Comparison of ENCODE assay signal across 9 cellular contexts in genomic region chr20:63697357-63697867, GRCh38. TPM values are rescaled to one million over a fixed set of nuclear protein-coding genes. Genes with fewer than 3 reads are reported as not detected.
DNase-seq lines count a peak whose midpoint lies in the region; ATAC-seq and TF ChIP-seq lines count a peak whose summit lies in the region.
"Had no signal": no experiment of that assay in that cellular context is flagged by ENCODE, and none has a peak within 500 bp of the region (broad histone marks: within the 10 kb centered on the region; RNA-seq: fewer than 3 reads in every experiment).

No MANE protein-coding gene starts in this region.

- H3K9me3 ChIP-seq in transverse colon: no peaks in the 10 kb centered on the region
- H3K9me3 ChIP-seq: HAP-1 had no signal

- H3K4me1 ChIP-seq in transverse colon: peaks cover 19 to 39% (median 34%) of the 10 kb centered on the region in 4 donors
- H3K4me1 ChIP-seq: HAP-1 had no signal

- no peak for TF ChIP-seq POLR2A in transverse colon (IDR thresholded peaks at IDR 0.05)

- H3K36me3 Mint-ChIP-seq in activated naive CD4-positive, alpha-beta T cell treated with anti-CD3 and anti-CD28 coated beads, Interleukin-2, amount 50 U/mL, for 72 hours: peaks cover 0 to 6% of the 10 kb centered on the region in 2 donors

- H3K27ac Mint-ChIP-seq in activated naive CD4-positive, alpha-beta T cell treated with anti-CD3 and anti-CD28 coated beads, Interleukin-2, amount 50 U/mL, for 72 hours: peak overlapping the region in 1 of 2 donors; percentile 42

- TF ChIP-seq CTCF in fibroblast of pulmonary artery (IDR thresholded peaks at IDR 0.05; ENCODE audit: low read length, missing control alignments) (no peak), transverse colon (IDR thresholded peaks at IDR 0.05) (no peak)

- intact Hi-C loops in transverse colon (cut with DNase I; ENCODE audit: low total_unique reads): no loop called here

- DNase-seq in activated naive CD4-positive, alpha-beta T cell treated with anti-CD3 and anti-CD28 coated beads, Interleukin-2, amount 50 U/mL, for 16 hours: peak; percentile 14
- DNase-seq in activated naive CD4-positive, alpha-beta T cell treated with anti-CD3 and anti-CD28 coated beads, Interleukin-2, amount 50 U/mL, for 72 hours (ENCODE audit: low spot score in 2 of 2): no peak
- DNase-seq in fibroblast of pulmonary artery (ENCODE audit: low read depth) (no peak), transverse colon (peak; percentile 8)
- DNase-seq: midbrain had no signal

- no peaks in the 10 kb centered on the region for H3K36me3 ChIP-seq in transverse colon

- H3K27me3 ChIP-seq in transverse colon: no peaks in the 10 kb centered on the region

- in situ Hi-C loops in transverse colon (cut with MboI; ENCODE audit: low pct_ligation_motif_present in 1 of 4, low pct_unique_long_range_greater_than_20kb in 1 of 4, low sequenced_read_pairs in 3 of 4): no loop called here

- no peak overlapping the region for H3K27ac ChIP-seq in transverse colon

- TF ChIP-seq EP300 in transverse colon (IDR thresholded peaks at IDR 0.05; ENCODE audit: low read depth): no peak

- H3K9me3 Mint-ChIP-seq in activated naive CD4-positive, alpha-beta T cell treated with anti-CD3 and anti-CD28 coated beads, Interleukin-2, amount 50 U/mL, for 72 hours: no peaks in the 10 kb centered on the region

- no peak for ATAC-seq in activated naive CD4-positive, alpha-beta T cell treated with anti-CD3 and anti-CD28 coated beads, Interleukin-2, amount 50 U/mL, for 72 hours
- ATAC-seq in GM18861 (IDR thresholded peaks at IDR 0.05; ENCODE audit: unreplicated experiment) (no peak), GM21619 (IDR thresholded peaks at IDR 0.05; ENCODE audit: unreplicated experiment) (no peak)

- 52% methylated on average over 4 of the region's 7 CpGs; no CpG with 5 or more reads in 1 of the 2 donors for WGBS in transverse colon (ENCODE audit: low coverage in 1 of 2), 2 donors

- H3K4me3 ChIP-seq in fibroblast of pulmonary artery (replicated peaks; ENCODE audit: low read depth, low read length) (peak overlapping the region; percentile 43), transverse colon (peak overlapping the region in 2 of 4 donors; percentile 7 to 19)
- H3K4me3 ChIP-seq: HAP-1 had no signal

RNA-seq across cellular contexts. Expression of gene TNFRSF6B, which starts 1.0 kb away (rescaled TPM):
- not detected for total RNA-seq in activated naive CD4-positive, alpha-beta T cell treated with anti-CD3 and anti-CD28 coated beads, Interleukin-2, amount 50 U/mL, for 72 hours
- 10 to 100 TPM in 3 of 4 donors, 1 to 10 TPM in 1; 4.2 to 34.4 (median 13.6) TPM for total RNA-seq in transverse colon
- total RNA-seq: CD8-positive, alpha-beta memory T cell had no signal

RNA-seq across cellular contexts. Expression of gene ARFRP1, which starts 10.4 kb away (rescaled TPM):
- 10 to 100 TPM; 36.1 to 53.4 TPM for total RNA-seq in activated naive CD4-positive, alpha-beta T cell treated with anti-CD3 and anti-CD28 coated beads, Interleukin-2, amount 50 U/mL, for 72 hours
- total RNA-seq in transverse colon: 10 to 100 TPM; 46.2 to 75.4 (median 56.2) TPM

RNA-seq across cellular contexts. Expression of gene ZGPAT, which starts 10.4 kb away (rescaled TPM):
- 10 to 100 TPM; 12.5 to 24.0 TPM for total RNA-seq in activated naive CD4-positive, alpha-beta T cell treated with anti-CD3 and anti-CD28 coated beads, Interleukin-2, amount 50 U/mL, for 72 hours
- 100 to 1,000 TPM in 2 of 4 donors, 10 to 100 TPM in 2; 29.1 to 346 (median 76.5) TPM for total RNA-seq in transverse colon

RNA-seq across cellular contexts. Expression of gene LIME1, which starts 39.1 kb away (rescaled TPM):
- 10 to 100 TPM in 1 of 2 donors, 1 to 10 TPM in 1; 6.3 to 18.2 TPM for total RNA-seq in activated naive CD4-positive, alpha-beta T cell treated with anti-CD3 and anti-CD28 coated beads, Interleukin-2, amount 50 U/mL, for 72 hours
- 10 to 100 TPM; 24.4 to 91.1 (median 44.0) TPM for total RNA-seq in transverse colon

RNA-seq across cellular contexts. Expression of gene RTEL1, which starts 39.3 kb away (rescaled TPM):
- total RNA-seq in activated naive CD4-positive, alpha-beta T cell treated with anti-CD3 and anti-CD28 coated beads, Interleukin-2, amount 50 U/mL, for 72 hours: 10 to 100 TPM; 45.7 to 51.4 TPM
- total RNA-seq in transverse colon: 10 to 100 TPM; 18.8 to 84.9 (median 24.1) TPM

Comparison
In these comparisons a context has a peak if more than half of its experiments do, and no peak if none do; other contexts are left out.
1. DNase-seq: peak in activated naive CD4-positive, alpha-beta T cell treated with anti-CD3 and anti-CD28 coated beads, Interleukin-2, amount 50 U/mL, for 16 hours (single experiment) and transverse colon (single experiment); none in activated naive CD4-positive, alpha-beta T cell treated with anti-CD3 and anti-CD28 coated beads, Interleukin-2, amount 50 U/mL, for 72 hours (0 of 2) and fibroblast of pulmonary artery (single experiment).
2. RNA of gene TNFRSF6B, which starts 1.0 kb away (total RNA-seq): 4.2 to 34.4 TPM in transverse colon; not detected in activated naive CD4-positive, alpha-beta T cell treated with anti-CD3 and anti-CD28 coated beads, Interleukin-2, amount 50 U/mL, for 72 hours; every median in the first group is over 4 times any median in the second.